In genomic region chr4:87026795-87027495, GRCh38 we compare ENCODE assay signal across 9 cellular contexts.
DNase-seq lines count a peak whose midpoint lies in the region; ATAC-seq, FAIRE-seq and TF ChIP-seq lines count a peak whose summit lies in the region.
"Had no signal": no experiment of that assay in that cellular context is flagged by ENCODE, and none has a peak within 500 bp of the region (broad histone marks: within the 10 kb centered on the region; RNA-seq: fewer than 3 reads in every experiment).

No MANE protein-coding gene starts in this region.

- H3K27me3 ChIP-seq in heart left ventricle, result no peaks in the 10 kb centered on the region

- H3K36me3 Mint-ChIP-seq in chondrocyte (ENCODE audit: low read depth), result no peaks in the 10 kb centered on the region

- TF ChIP-seq CTCF in heart left ventricle (IDR thresholded peaks at IDR 0.05) (no peak), chondrocyte (IDR thresholded peaks at IDR 0.05) (no peak)

- whole genome bisulfite sequencing in heart left ventricle, 4 donors, result 32 to 42% (median 35%) methylated on average over 4 of the region's 4 CpGs

- H3K9me3 ChIP-seq in heart left ventricle, result no peaks in the 10 kb centered on the region

- no peak overlapping the region for H3K4me3 Mint-ChIP-seq in chondrocyte (ENCODE audit: unreplicated experiment)
- H3K4me3 Mint-ChIP-seq: CD4-positive, CD25-positive, alpha-beta regulatory T cell had no signal

- TF ChIP-seq POLR2A in heart left ventricle (IDR thresholded peaks at IDR 0.05), result no peak

- H3K27me3 Mint-ChIP-seq in chondrocyte (ENCODE audit: low read depth), result no peaks in the 10 kb centered on the region
- H3K27me3 Mint-ChIP-seq: CD4-positive, CD25-positive, alpha-beta regulatory T cell had no signal

- intact Hi-C loops in heart left ventricle (cut with DNase I), result no loop called here

- peaks cover 37% of the 10 kb centered on the region for H3K4me1 Mint-ChIP-seq in chondrocyte (ENCODE audit: low read depth)

- peaks cover 49 to 98% (median 86%) of the 10 kb centered on the region in 12 donors for H3K4me1 ChIP-seq in heart left ventricle

- H3K27ac ChIP-seq in heart left ventricle, result peak overlapping the region in 11 of 12 donors; percentile 18 to 89 (median 63)

- no peak overlapping the region for H3K27ac Mint-ChIP-seq in chondrocyte (ENCODE audit: unreplicated experiment)

- no peak for FAIRE-seq in HTR-8/SVneo (lab: Jason Lieb, UNC)

- H3K9me3 Mint-ChIP-seq in chondrocyte (ENCODE audit: low read depth), result no peaks in the 10 kb centered on the region
- H3K9me3 Mint-ChIP-seq: CD4-positive, CD25-positive, alpha-beta regulatory T cell had no signal

- no peaks in the 10 kb centered on the region for H3K36me3 ChIP-seq in heart left ventricle

- no peak overlapping the region for H3K4me3 ChIP-seq in heart left ventricle

- DNase-seq in CD1c-positive myeloid dendritic cell (ENCODE audit: extremely low spot score) (peak; percentile 83), heart left ventricle (peak in 1 of 5 donors; percentile 38), hypothalamus (lab: John Stamatoyannopoulos, UW) (no peak), chondrocyte (ENCODE audit: low spot score) (no peak), NCI-H146 treated with DMSO at 0.1 percent for 48 hours (lab: John Stamatoyannopoulos, UW; ENCODE audit: unreplicated experiment) (no peak), HTR-8/SVneo (ENCODE audit: insufficient read length, low spot score) (no peak)
- DNase-seq: CD4-positive, CD25-positive, alpha-beta regulatory T cell had no signal

- ATAC-seq in GM21381 (IDR thresholded peaks at IDR 0.05; ENCODE audit: unreplicated experiment) (peak; percentile 83), HG03469 (IDR thresholded peaks at IDR 0.05; ENCODE audit: unreplicated experiment) (peak; percentile 91), heart left ventricle (peak; percentile 13 to 57 (median 44))
